In the genomic region with DNA sequence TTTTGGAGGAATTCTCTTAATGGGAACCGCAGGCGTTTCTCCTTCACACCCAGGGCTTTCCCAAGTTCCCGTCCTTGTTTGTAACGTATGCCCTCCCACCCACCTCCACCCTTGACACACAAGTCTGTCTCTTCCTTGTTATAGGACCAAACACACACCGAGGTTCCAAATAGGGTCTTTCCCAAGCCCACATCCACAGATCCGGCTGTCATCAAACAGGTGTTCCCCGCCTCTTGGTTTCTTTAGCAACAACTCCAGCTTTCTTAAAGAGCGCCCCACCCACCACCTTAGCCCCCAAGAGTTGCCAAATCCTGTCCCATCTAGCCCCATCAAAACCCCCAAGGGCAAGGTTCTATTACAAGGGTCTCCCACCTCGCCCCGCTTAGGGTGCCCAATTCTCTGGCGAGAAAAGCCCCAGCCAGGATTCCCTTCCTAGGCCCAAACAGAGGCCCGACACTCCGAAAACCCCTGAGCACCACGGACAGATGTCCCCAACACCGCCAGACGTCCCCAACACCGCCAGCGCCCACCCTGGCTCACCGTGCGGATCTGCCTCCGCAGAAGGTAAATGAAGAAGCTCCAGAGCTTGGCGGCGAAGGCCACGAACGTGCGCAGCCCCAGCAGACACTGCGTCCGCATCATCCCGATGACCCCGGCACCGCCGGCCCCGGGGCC, we compare ENCODE assay signal across 8 cellular contexts. TPM values are rescaled to one million over a fixed set of nuclear protein-coding genes. Genes with fewer than 3 reads are reported as not detected.
A peak's percentile ranks its signal among the peaks of the same experiment; 100 is the strongest.
DNase-seq lines count a peak whose midpoint lies in the region; ATAC-seq and TF ChIP-seq lines count a peak whose summit lies in the region.

No MANE protein-coding gene starts in this region.

- H3K4me3 ChIP-seq in GM12875 (ENCODE audit: low read depth, low read length) (peak overlapping the region; percentile 99), SJSA1 (peak overlapping the region; percentile 91), fibroblast of mammary gland (ENCODE audit: control insufficient read depth, low read depth, low read length) (peak overlapping the region; percentile 94), rectal smooth muscle tissue (ENCODE audit: low read length) (peak overlapping the region; percentile 83)

- H3K9me3 ChIP-seq in SJSA1 (replicated peaks): no peaks in the 10 kb centered on the region

- H3K36me3 ChIP-seq in SJSA1 (peaks cover 43% of the 10 kb centered on the region), rectal smooth muscle tissue (ENCODE audit: control insufficient read depth, insufficient read depth, low read length) (peaks cover 15% of the 10 kb centered on the region)

- peak overlapping the region; percentile 83 for H3K9ac ChIP-seq in rectal smooth muscle tissue (ENCODE audit: low read length)

- ATAC-seq in GM19452 (IDR thresholded peaks at IDR 0.05; ENCODE audit: unreplicated experiment) (no peak), GM19035 (IDR thresholded peaks at IDR 0.05; ENCODE audit: unreplicated experiment) (no peak)

- no peak for TF ChIP-seq CTCF in GM12875 (IDR thresholded peaks at IDR 0.05; ENCODE audit: borderline replicate concordance, insufficient read depth, low read depth, low read length)
- TF ChIP-seq CTCF in fibroblast of mammary gland (conservative IDR thresholded peaks at IDR 0.05; ENCODE audit: control insufficient read depth, insufficient read depth, low read depth, low read length): no peak

- H3K27ac ChIP-seq in SJSA1 (peak overlapping the region; percentile 51; the same call in 1 of the 2 replicates), rectal smooth muscle tissue (ENCODE audit: low read depth, low read length) (peak overlapping the region; percentile 100)

- peaks cover 17% of the 10 kb centered on the region for H3K4me1 ChIP-seq in SJSA1 (replicated peaks)
- peaks cover 15% of the 10 kb centered on the region for H3K4me1 ChIP-seq in rectal smooth muscle tissue (ENCODE audit: control insufficient read depth, insufficient read depth, low read length)

- H3K27me3 ChIP-seq in SJSA1 (replicated peaks) (no peaks in the 10 kb centered on the region), rectal smooth muscle tissue (ENCODE audit: control insufficient read depth, insufficient read depth, low read length) (no peaks in the 10 kb centered on the region)

- DNase-seq in SJSA1 (ENCODE audit: low read depth in 1 of 2, low spot score in 2 of 2): no peak
- DNase-seq in fibroblast of mammary gland (ENCODE audit: low read depth): no peak
- DNase-seq in NCI-H1694 treated with DMSO at 0.1 percent for 48 hours (lab: John Stamatoyannopoulos, UW): no peak
- DNase-seq in NCI-H2081 treated with DMSO at 0.1 percent for 48 hours (lab: John Stamatoyannopoulos, UW): no peak

RNA-seq across cellular contexts. Expression of a gene that starts 0.7 kb away (rescaled TPM):
- 15.5 and 21.8 TPM in 2 replicates for total RNA-seq in SJSA1 (2014; rRNA removed; shearing (Covaris generic))

RNA-seq across cellular contexts. Expression of a gene that starts 1.2 kb away (rescaled TPM):
- 37.2 and 52.4 TPM in 2 replicates for total RNA-seq in SJSA1 (2014; rRNA removed; shearing (Covaris generic))

RNA-seq across cellular contexts. Expression of a gene that starts 8.5 kb away (rescaled TPM):
- 139 and 146 TPM in 2 replicates for total RNA-seq in SJSA1 (2014; rRNA removed; shearing (Covaris generic))

RNA-seq across cellular contexts. Expression of a gene that starts 11.5 kb away (rescaled TPM):
- total RNA-seq in SJSA1 (2014; rRNA removed; shearing (Covaris generic)): not detected in 2 replicates

RNA-seq across cellular contexts. Expression of a gene that starts 11.5 kb away (rescaled TPM):
- 27.5 and 30.3 TPM in 2 replicates for total RNA-seq in SJSA1 (2014; rRNA removed; shearing (Covaris generic))
